1 cellular context compared by ENCODE assay signal in genomic region chr4:173486714-173487392, GRCh38.
TF ChIP-seq lines count a peak whose summit lies in the region.

No MANE protein-coding gene starts in this region.

TF ChIP-seq in GM23338, 12 proteins besides CTCF, POLR2A, EP300 and RAD21 (continued from another document):
- TF ChIP-seq ZNF462 (CRISPR knock-in tag; IDR thresholded peaks at IDR 0.05): no peak
- no peak for TF ChIP-seq EZH2phosphoT487 (IDR thresholded peaks at IDR 0.05; ENCODE audit: unreplicated experiment)
- no peak for TF ChIP-seq STAT1 (IDR thresholded peaks at IDR 0.05; ENCODE audit: unreplicated experiment)
- TF ChIP-seq EZH2 (IDR thresholded peaks at IDR 0.05; ENCODE audit: low read depth, unreplicated experiment): no peak
- no peak for TF ChIP-seq ZNF331 (CRISPR knock-in tag; IDR thresholded peaks at IDR 0.05; ENCODE audit: low read depth)
- no peak for TF ChIP-seq ZNF114 (CRISPR knock-in tag; IDR thresholded peaks at IDR 0.05)
TF ChIP-seq in GM23338: peak in this region for 0.
